Comparison of ENCODE assay signal across 1 cellular context in genomic region chr7:954330-955238, GRCh38.
TF ChIP-seq lines count a peak whose summit lies in the region.

A gene with protein sequence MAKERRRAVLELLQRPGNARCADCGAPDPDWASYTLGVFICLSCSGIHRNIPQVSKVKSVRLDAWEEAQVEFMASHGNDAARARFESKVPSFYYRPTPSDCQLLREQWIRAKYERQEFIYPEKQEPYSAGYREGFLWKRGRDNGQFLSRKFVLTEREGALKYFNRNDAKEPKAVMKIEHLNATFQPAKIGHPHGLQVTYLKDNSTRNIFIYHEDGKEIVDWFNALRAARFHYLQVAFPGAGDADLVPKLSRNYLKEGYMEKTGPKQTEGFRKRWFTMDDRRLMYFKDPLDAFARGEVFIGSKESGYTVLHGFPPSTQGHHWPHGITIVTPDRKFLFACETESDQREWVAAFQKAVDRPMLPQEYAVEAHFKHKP (minus strand): TSS chr7:954680. CDS start chr7:954477, 203 bp downstream.

TF ChIP-seq in GM23338, 12 proteins besides CTCF, POLR2A, EP300 and RAD21 (continued from another document):
- TF ChIP-seq ZNF462 (CRISPR knock-in tag; IDR thresholded peaks at IDR 0.05) = no peak
- TF ChIP-seq JUNB (IDR thresholded peaks at IDR 0.05; ENCODE audit: unreplicated experiment) = no peak
- TF ChIP-seq STAT1 (IDR thresholded peaks at IDR 0.05; ENCODE audit: unreplicated experiment) = no peak
- no peak for TF ChIP-seq POLR2AphosphoS5 (IDR thresholded peaks at IDR 0.05; ENCODE audit: low read depth)
- no peak for TF ChIP-seq ZNF114 (CRISPR knock-in tag; IDR thresholded peaks at IDR 0.05)
- no peak for TF ChIP-seq NANOG (IDR thresholded peaks at IDR 0.05; ENCODE audit: borderline replicate concordance)
- TF ChIP-seq, protein P1, sequence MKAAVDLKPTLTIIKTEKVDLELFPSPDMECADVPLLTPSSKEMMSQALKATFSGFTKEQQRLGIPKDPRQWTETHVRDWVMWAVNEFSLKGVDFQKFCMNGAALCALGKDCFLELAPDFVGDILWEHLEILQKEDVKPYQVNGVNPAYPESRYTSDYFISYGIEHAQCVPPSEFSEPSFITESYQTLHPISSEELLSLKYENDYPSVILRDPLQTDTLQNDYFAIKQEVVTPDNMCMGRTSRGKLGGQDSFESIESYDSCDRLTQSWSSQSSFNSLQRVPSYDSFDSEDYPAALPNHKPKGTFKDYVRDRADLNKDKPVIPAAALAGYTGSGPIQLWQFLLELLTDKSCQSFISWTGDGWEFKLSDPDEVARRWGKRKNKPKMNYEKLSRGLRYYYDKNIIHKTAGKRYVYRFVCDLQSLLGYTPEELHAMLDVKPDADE (IDR thresholded peaks at IDR 0.05) = no peak
- no peak for TF ChIP-seq EZH2 (IDR thresholded peaks at IDR 0.05; ENCODE audit: low read depth, unreplicated experiment)
- TF ChIP-seq CREB1 (CRISPR knock-in tag; IDR thresholded peaks at IDR 0.05; ENCODE audit: low read depth) = no peak
